In genomic region chr9:137044502-137045177, GRCh38 we compare ENCODE assay signal across 9 cellular contexts. TPM values are rescaled to one million over a fixed set of nuclear protein-coding genes. Genes with fewer than 3 reads are reported as not detected.
DNase-seq lines count a peak whose midpoint lies in the region; ATAC-seq and TF ChIP-seq lines count a peak whose summit lies in the region.
"Had no signal": no experiment of that assay in that cellular context is flagged by ENCODE, and none has a peak within 500 bp of the region (broad histone marks: within the 10 kb centered on the region; RNA-seq: fewer than 3 reads in every experiment).

No MANE protein-coding gene starts in this region.

- peaks cover 5% of the 10 kb centered on the region for H3K27me3 Mint-ChIP-seq in endothelial cell (ENCODE audit: unreplicated experiment)

- ATAC-seq in HG02759 (IDR thresholded peaks at IDR 0.05; ENCODE audit: unreplicated experiment) = no peak
- ATAC-seq in GM18858 (IDR thresholded peaks at IDR 0.05; ENCODE audit: unreplicated experiment) = no peak

- H3K36me3 ChIP-seq in neuron (ENCODE audit: insufficient read depth, low read length) = peaks cover 4% of the 10 kb centered on the region

- H3K27ac Mint-ChIP-seq in endothelial cell (ENCODE audit: unreplicated experiment) = no peak overlapping the region

- H3K4me3 Mint-ChIP-seq in endothelial cell (ENCODE audit: unreplicated experiment) = peak overlapping the region; percentile 86

- no peak for TF ChIP-seq CTCF in endothelial cell (IDR thresholded peaks at IDR 0.05; ENCODE audit: unreplicated experiment)

- no peaks in the 10 kb centered on the region for H3K9me3 ChIP-seq in neuron (ENCODE audit: low read length)

- peaks cover 20% of the 10 kb centered on the region for H3K27me3 ChIP-seq in neuron (ENCODE audit: insufficient read depth, low read length)

- DNase-seq in DMS79 (lab: John Stamatoyannopoulos, UW) (peak; percentile 19), NCI-H345 (lab: John Stamatoyannopoulos, UW) (peak; percentile 86), endothelial cell (ENCODE audit: low spot score) (no peak), NCI-H446 (lab: John Stamatoyannopoulos, UW) (no peak)
- no peak for DNase-seq in activated naive CD4-positive, alpha-beta T cell (lab: John Stamatoyannopoulos, UW)

- H3K4me1 Mint-ChIP-seq in endothelial cell (ENCODE audit: unreplicated experiment) = peaks cover 4% of the 10 kb centered on the region

- H3K4me3 ChIP-seq in neuron (ENCODE audit: low read length) = peak overlapping the region; percentile 85

- H3K36me3 Mint-ChIP-seq in endothelial cell (ENCODE audit: low read depth, unreplicated experiment) = no peaks in the 10 kb centered on the region

- H3K4me1 ChIP-seq in neuron (ENCODE audit: insufficient read depth, low read length) = peaks cover 40% of the 10 kb centered on the region

- no peak overlapping the region for H2AFZ ChIP-seq in neuron (ENCODE audit: low read depth, low read length)

- no peaks in the 10 kb centered on the region for H3K9me3 Mint-ChIP-seq in endothelial cell (ENCODE audit: unreplicated experiment)

RNA-seq across cellular contexts. Expression of gene NPDC1, which starts 1.3 kb away (rescaled TPM):
- 116 TPM for total RNA-seq in endothelial cell (ENCODE audit: unreplicated experiment)

RNA-seq across cellular contexts. Expression of gene ENTPD2, which starts 9.2 kb away (rescaled TPM):
- total RNA-seq in endothelial cell (ENCODE audit: unreplicated experiment) = 55.6 TPM
- total RNA-seq: LHCN-M2 had no signal

RNA-seq across cellular contexts. Expression of gene FUT7, which starts 12.8 kb away (rescaled TPM):
- not detected for total RNA-seq in endothelial cell (ENCODE audit: unreplicated experiment)
- total RNA-seq: LHCN-M2 had no signal

RNA-seq across cellular contexts. Expression of gene ABCA2, which starts 16.6 kb away (rescaled TPM):
- total RNA-seq in endothelial cell (ENCODE audit: unreplicated experiment) = 2.1 TPM

RNA-seq across cellular contexts. Expression of gene SAPCD2, which starts 25.7 kb away (rescaled TPM):
- 1.0 TPM for total RNA-seq in endothelial cell (ENCODE audit: unreplicated experiment)

Comparison
In these comparisons a context has a peak if more than half of its experiments do, and no peak if none do; other contexts are left out.
1. DNase-seq: peak in DMS79 (single experiment) and NCI-H345 (single experiment); none in endothelial cell (single experiment), NCI-H446 (0 of 2) and activated naive CD4-positive, alpha-beta T cell (0 of 4).